Comparison of ENCODE assay signal across 8 cellular contexts in genomic region chr16:67934306-67935095, GRCh38. TPM values are rescaled to one million over a fixed set of nuclear protein-coding genes. Genes with fewer than 3 reads are reported as not detected.
A peak's percentile ranks its signal among the peaks of the same experiment; 100 is the strongest.
DNase-seq lines count a peak whose midpoint lies in the region; ATAC-seq and TF ChIP-seq lines count a peak whose summit lies in the region.

No MANE protein-coding gene starts in this region.

- CTCF ChIA-PET in activated CD4-positive, alpha-beta T cell treated with anti-CD3 and anti-CD28 coated beads for 36 hours (lab: Charles Lee) = interaction anchor here (0.5 to 3.9 kb wide), 13 partner anchors 9 to 602 kb away, joined by 3 to 20 read pairs (median 5); partner anchors contain the start of genes NRN1L, RANBP10 and TSNAXIP1
- CTCF ChIA-PET in activated B cell treated with CpG ODN at 0.5 μM for 24 hours (lab: Charles Lee) = interaction anchor here (1.4 to 4.0 kb wide), 3 partner anchors 87 to 262 kb away, joined by 4 to 28 read pairs (median 5); no protein-coding TSS in a partner anchor

- peak overlapping the region; percentile 100 for H3K4me3 Mint-ChIP-seq in activated CD4-positive, alpha-beta T cell treated with anti-CD3 and anti-CD28 coated beads for 36 hours
- H3K4me3 Mint-ChIP-seq in activated B cell treated with CpG ODN at 0.5 μM for 24 hours = peak overlapping the region; percentile 99
- peak overlapping the region; percentile 98 to 99 for H3K4me3 Mint-ChIP-seq in stimulated activated naive CD8-positive, alpha-beta T cell treated with anti-CD3 and anti-CD28 coated beads, Interleukin-15, amount 100 ng/mL, for 72 hours

- peaks cover 28% of the 10 kb centered on the region for H3K4me1 Mint-ChIP-seq in activated CD4-positive, alpha-beta T cell treated with anti-CD3 and anti-CD28 coated beads for 36 hours
- peaks cover 22% of the 10 kb centered on the region for H3K4me1 Mint-ChIP-seq in activated B cell treated with CpG ODN at 0.5 μM for 24 hours
- peaks cover 45% of the 10 kb centered on the region for H3K4me1 Mint-ChIP-seq in stimulated activated naive CD8-positive, alpha-beta T cell treated with anti-CD3 and anti-CD28 coated beads, Interleukin-15, amount 100 ng/mL, for 72 hours

- DNase-seq in activated CD4-positive, alpha-beta T cell treated with anti-CD3 and anti-CD28 coated beads for 36 hours = peak; percentile 10
- DNase-seq in activated CD4-positive, alpha-beta T cell treated with anti-CD3 and anti-CD28 coated beads, Interleukin-2, amount 50 U/mL, for 48 hours = no peak
- no peak for DNase-seq in activated B cell treated with CpG ODN at 0.5 μM for 24 hours
- no peak for DNase-seq in stimulated activated naive CD8-positive, alpha-beta T cell treated with anti-CD3 and anti-CD28 coated beads, Interleukin-15, amount 100 ng/mL, for 72 hours
- DNase-seq in activated gamma-delta T cell treated with Interleukin-2 at 50 U/mL for 16 hours = no peak

- H3K27ac Mint-ChIP-seq in activated CD4-positive, alpha-beta T cell treated with anti-CD3 and anti-CD28 coated beads for 36 hours = peak overlapping the region; percentile 100
- peak overlapping the region; percentile 98 for H3K27ac Mint-ChIP-seq in activated B cell treated with CpG ODN at 0.5 μM for 24 hours
- H3K27ac Mint-ChIP-seq in stimulated activated naive CD8-positive, alpha-beta T cell treated with anti-CD3 and anti-CD28 coated beads, Interleukin-15, amount 100 ng/mL, for 72 hours = peak overlapping the region; percentile 87 to 97

- peaks cover 53% of the 10 kb centered on the region for H3K36me3 Mint-ChIP-seq in activated CD4-positive, alpha-beta T cell treated with anti-CD3 and anti-CD28 coated beads for 36 hours (ENCODE audit: low read depth)
- H3K36me3 Mint-ChIP-seq in activated B cell treated with CpG ODN at 0.5 μM for 24 hours (ENCODE audit: low read depth) = peaks cover 62% of the 10 kb centered on the region

- ATAC-seq in activated CD4-positive, alpha-beta T cell treated with anti-CD3 and anti-CD28 coated beads for 36 hours = no peak
- ATAC-seq in activated B cell treated with CpG ODN at 0.5 μM for 24 hours (ENCODE audit: low read depth) (no peak), HG02852 (IDR thresholded peaks at IDR 0.05; ENCODE audit: unreplicated experiment) (no peak), GM21360 (IDR thresholded peaks at IDR 0.05; ENCODE audit: unreplicated experiment) (no peak)
- no peak for ATAC-seq in stimulated activated naive CD8-positive, alpha-beta T cell treated with anti-CD3 and anti-CD28 coated beads, Interleukin-15, amount 100 ng/mL, for 72 hours

- no peak for TF ChIP-seq CTCF in activated B cell treated with CpG ODN at 0.5 μM for 24 hours (IDR thresholded peaks at IDR 0.05)

- H3K4me3 ChIP-seq in iPS-11a (ENCODE audit: low read depth, low read length) = peak overlapping the region; percentile 83

- H3K9me3 Mint-ChIP-seq in activated CD4-positive, alpha-beta T cell treated with anti-CD3 and anti-CD28 coated beads for 36 hours (ENCODE audit: low read depth) = no peaks in the 10 kb centered on the region
- H3K9me3 Mint-ChIP-seq in activated B cell treated with CpG ODN at 0.5 μM for 24 hours = no peaks in the 10 kb centered on the region
- no peaks in the 10 kb centered on the region for H3K9me3 Mint-ChIP-seq in stimulated activated naive CD8-positive, alpha-beta T cell treated with anti-CD3 and anti-CD28 coated beads, Interleukin-15, amount 100 ng/mL, for 72 hours

- intact Hi-C loops in activated CD4-positive, alpha-beta T cell treated with anti-CD3 and anti-CD28 coated beads for 36 hours (cut with DNase I, micrococcal nuclease) = loop anchor here (1.0 to 5.0 kb wide), 12 partner anchors 41 to 708 kb away; partner anchors contain the start of genes CTCF (in 2 of the 2), ESRP2 (in 2 of the 2), PSKH1 (in 2 of the 2) and THAP11 (in 2 of the 2)
- intact Hi-C loops in activated B cell treated with CpG ODN at 0.5 μM for 24 hours (cut with micrococcal nuclease) = loop anchor here (1.0 kb wide), 6 partner anchors 41 to 372 kb away; partner anchors contain the start of genes ACD, CTCF, NFATC3 and NUTF2

- POLR2A ChIA-PET in activated CD4-positive, alpha-beta T cell treated with anti-CD3 and anti-CD28 coated beads for 36 hours (lab: Charles Lee) = interaction anchor here (0.6 to 1.4 kb wide), 4 partner anchors 17 to 62 kb away, joined by 3 to 5 read pairs (median 3); no protein-coding TSS in a partner anchor
- POLR2A ChIA-PET in activated B cell treated with CpG ODN at 0.5 μM for 24 hours (lab: Charles Lee) = interaction anchor here (0.5 to 3.4 kb wide), 10 partner anchors 9 to 453 kb away, joined by 3 to 28 read pairs (median 4); partner anchors contain the start of genes ATP6V0D1, CARMIL2, DDX28 and DUS2

- H3K27me3 Mint-ChIP-seq in activated CD4-positive, alpha-beta T cell treated with anti-CD3 and anti-CD28 coated beads for 36 hours = no peaks in the 10 kb centered on the region
- no peaks in the 10 kb centered on the region for H3K27me3 Mint-ChIP-seq in activated B cell treated with CpG ODN at 0.5 μM for 24 hours
- no peaks in the 10 kb centered on the region for H3K27me3 Mint-ChIP-seq in stimulated activated naive CD8-positive, alpha-beta T cell treated with anti-CD3 and anti-CD28 coated beads, Interleukin-15, amount 100 ng/mL, for 72 hours

RNA-seq across cellular contexts. Expression of gene PSMB10, which starts 2.1 kb away (rescaled TPM):
- total RNA-seq in activated CD4-positive, alpha-beta T cell treated with anti-CD3 and anti-CD28 coated beads for 36 hours = 100 to 1,000 TPM; 123 to 195 TPM
- total RNA-seq in activated B cell treated with CpG ODN at 0.5 μM for 24 hours = 202 and 232 TPM in 2 replicates

RNA-seq across cellular contexts. Expression of gene CTRL, which starts 2.8 kb away (rescaled TPM):
- total RNA-seq in activated CD4-positive, alpha-beta T cell treated with anti-CD3 and anti-CD28 coated beads for 36 hours = 1 to 10 TPM; 2.5 to 3.5 TPM
- 4.1 and 6.2 TPM in 2 replicates for total RNA-seq in activated B cell treated with CpG ODN at 0.5 μM for 24 hours

RNA-seq across cellular contexts. Expression of gene LCAT, which starts 9.4 kb away (rescaled TPM):
- 1 to 10 TPM; 9.1 to 9.9 TPM for total RNA-seq in activated CD4-positive, alpha-beta T cell treated with anti-CD3 and anti-CD28 coated beads for 36 hours
- total RNA-seq in activated B cell treated with CpG ODN at 0.5 μM for 24 hours = 15.8 and 17.0 TPM in 2 replicates

RNA-seq across cellular contexts. Expression of gene SLC12A4, which starts 33.9 kb away (rescaled TPM):
- 10 to 100 TPM; 21.8 to 25.8 TPM for total RNA-seq in activated CD4-positive, alpha-beta T cell treated with anti-CD3 and anti-CD28 coated beads for 36 hours
- 24.6 and 37.9 TPM in 2 replicates for total RNA-seq in activated B cell treated with CpG ODN at 0.5 μM for 24 hours

RNA-seq across cellular contexts. Expression of gene PSKH1, which starts 41.4 kb away (rescaled TPM):
- total RNA-seq in activated CD4-positive, alpha-beta T cell treated with anti-CD3 and anti-CD28 coated beads for 36 hours = 10 to 100 TPM; 11.7 to 11.9 TPM
- 19.2 and 22.0 TPM in 2 replicates for total RNA-seq in activated B cell treated with CpG ODN at 0.5 μM for 24 hours
